9 cellular contexts compared by ENCODE assay signal in genomic region chr14:80356413-80356812, GRCh38.
DNase-seq lines count a peak whose midpoint lies in the region; ATAC-seq and TF ChIP-seq lines count a peak whose summit lies in the region.
"Had no signal": no experiment of that assay in that cellular context is flagged by ENCODE, and none has a peak within 500 bp of the region (broad histone marks: within the 10 kb centered on the region; RNA-seq: fewer than 3 reads in every experiment).

No MANE protein-coding gene starts in this region.

- no peak for DNase-seq in GM12864 (ENCODE audit: low read depth)
- DNase-seq in NCI-H1092 treated with DMSO at 0.1 percent for 48 hours (lab: John Stamatoyannopoulos, UW): peak; percentile 71
- DNase-seq in astrocyte of the cerebellum (ENCODE audit: low read depth): no peak
- DNase-seq in myocyte (ENCODE audit: low read depth): peak; percentile 14
- DNase-seq in SKM-1 treated with dmso at 0.1 percent for 144 hours (lab: John Stamatoyannopoulos, UW; ENCODE audit: unreplicated experiment): no peak
- no peak for DNase-seq in activated gamma-delta T cell treated with Interleukin-2 at 50 U/mL for 16 hours

- in situ Hi-C loops in astrocyte of the cerebellum (cut with HindIII; ENCODE audit: low sequenced_read_pairs): no loop called here

- H3K4me3 ChIP-seq in GM12864 (ENCODE audit: low read depth, low read length): no peak overlapping the region
- no peak overlapping the region for H3K4me3 ChIP-seq in astrocyte of the cerebellum (ENCODE audit: low read depth, low read length)

- ATAC-seq in GM21723 (IDR thresholded peaks at IDR 0.05; ENCODE audit: unreplicated experiment): no peak
- ATAC-seq: esophagus mucosa; natural killer cell treated with Interleukin-12 subunit alpha and Interleukin-12 subunit beta and Interleukin-15 and Interleukin-18, amount 100 ng/mL, for 72 hours had no signal

- peak; percentile 34 for TF ChIP-seq CTCF in GM12864 (IDR thresholded peaks at IDR 0.05; ENCODE audit: low read depth, low read length, missing control alignments)
- peak; percentile 66 for TF ChIP-seq CTCF in astrocyte of the cerebellum (IDR thresholded peaks at IDR 0.05; ENCODE audit: low read depth, low read length, missing control alignments)

Comparison
In these comparisons a context has a peak if more than half of its experiments do, and no peak if none do; other contexts are left out.
1. DNase-seq: peak in NCI-H1092 treated with DMSO at 0.1 percent for 48 hours (single experiment) and myocyte (single experiment); none in GM12864 (single experiment), astrocyte of the cerebellum (single experiment), SKM-1 treated with dmso at 0.1 percent for 144 hours (single experiment) and activated gamma-delta T cell treated with Interleukin-2 at 50 U/mL for 16 hours (single experiment).